19 cellular contexts compared by ENCODE assay signal in the genomic region with DNA sequence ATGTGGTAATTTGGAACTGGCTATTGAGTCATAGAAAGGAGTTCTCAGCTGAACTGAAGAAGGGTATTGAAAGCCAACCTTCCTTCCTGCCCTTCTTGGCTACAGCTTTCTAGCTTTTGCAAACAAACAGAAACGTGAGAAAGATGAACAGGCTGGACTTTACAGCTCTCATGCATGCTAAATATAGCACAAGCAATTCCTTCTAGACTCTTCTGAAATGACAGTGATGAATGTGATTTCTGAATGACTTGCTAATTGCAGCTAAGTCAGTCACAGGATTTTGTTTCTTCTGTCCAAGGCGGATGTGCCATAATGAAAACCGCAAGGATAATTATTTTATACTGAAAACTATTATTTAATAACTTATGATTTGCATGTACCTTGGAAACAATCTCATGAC. TPM values are rescaled to one million over a fixed set of nuclear protein-coding genes. Genes with fewer than 3 reads are reported as not detected.
DNase-seq lines count a peak whose midpoint lies in the region; ATAC-seq lines count a peak whose summit lies in the region.
"Had no signal": no experiment of that assay in that cellular context is flagged by ENCODE, and none has a peak within 500 bp of the region (broad histone marks: within the 10 kb centered on the region; RNA-seq: fewer than 3 reads in every experiment).

No MANE protein-coding gene starts in this region.

- no peak overlapping the region for H4K91ac ChIP-seq in mesenchymal stem cell (ENCODE audit: low read length)

- H3K9me3 ChIP-seq in mesenchymal stem cell (ENCODE audit: control insufficient read depth, low read length) = no peaks in the 10 kb centered on the region
- H3K9me3 ChIP-seq: tibial artery had no signal

- no peak overlapping the region for H2AK5ac ChIP-seq in mesenchymal stem cell (ENCODE audit: low read length, severe bottlenecking)

- no CpG with 5 or more reads among the region's 3 CpGs for WGBS in mesenchymal stem cell

- no peak overlapping the region for H3K9ac ChIP-seq in mesenchymal stem cell (ENCODE audit: low read length)

- no peak overlapping the region for H2BK15ac ChIP-seq in mesenchymal stem cell (ENCODE audit: low read depth, poor library complexity, severe bottlenecking)

- no peak overlapping the region for H3K14ac ChIP-seq in mesenchymal stem cell (ENCODE audit: low read length in 2 of 2)

- no peak overlapping the region for H4K8ac ChIP-seq in mesenchymal stem cell (ENCODE audit: low read length)

- H2AFZ ChIP-seq in mesenchymal stem cell (ENCODE audit: low read depth, low read length) = no peak overlapping the region

- H3K4ac ChIP-seq in mesenchymal stem cell (ENCODE audit: low read depth in 1 of 2, low read length in 2 of 2) = no peak overlapping the region

- no peaks in the 10 kb centered on the region for H3K27me3 ChIP-seq in mesenchymal stem cell (ENCODE audit: control insufficient read depth in 1 of 2, insufficient read depth in 1 of 2, low read length in 2 of 2)
- H3K27me3 ChIP-seq: tibial artery had no signal

- ATAC-seq in GM21723 (IDR thresholded peaks at IDR 0.05; ENCODE audit: unreplicated experiment) = no peak
- ATAC-seq: esophagus mucosa had no signal

- no peak overlapping the region for H2BK12ac ChIP-seq in mesenchymal stem cell (ENCODE audit: low read length in 2 of 2)

- H3K4me3 ChIP-seq in mesenchymal stem cell (ENCODE audit: insufficient read depth in 1 of 2, low read depth in 1 of 2, low read length in 2 of 2) = no peak overlapping the region
- H3K4me3 ChIP-seq: skin epidermis, tibial artery had no signal

- H3K79me1 ChIP-seq in mesenchymal stem cell (replicated peaks; ENCODE audit: low read length, poor library complexity, severe bottlenecking) = no peaks in the 10 kb centered on the region

- H3K27ac ChIP-seq in mesenchymal stem cell (ENCODE audit: low read length, poor library complexity, severe bottlenecking) = no peak overlapping the region
- H3K27ac ChIP-seq: 22Rv1, skin epidermis, tibial artery had no signal

- no peak overlapping the region for H2BK120ac ChIP-seq in mesenchymal stem cell (ENCODE audit: low read depth, low read length)

- H3K23ac ChIP-seq in mesenchymal stem cell (ENCODE audit: low read length in 2 of 2) = no peak overlapping the region

- H3K4me1 ChIP-seq in mesenchymal stem cell (ENCODE audit: control insufficient read depth, insufficient read depth, low read depth, low read length) = no peaks in the 10 kb centered on the region
- H3K4me1 ChIP-seq: tibial artery had no signal

- H2BK5ac ChIP-seq in mesenchymal stem cell (ENCODE audit: low read depth, low read length, poor library complexity, severe bottlenecking) = no peak overlapping the region

- no peak overlapping the region for H3K4me2 ChIP-seq in mesenchymal stem cell (ENCODE audit: low read length, poor library complexity, severe bottlenecking)

- H3K36me3 ChIP-seq in mesenchymal stem cell (ENCODE audit: control insufficient read depth in 1 of 2, insufficient read depth in 2 of 2, low read depth in 1 of 2, low read length in 2 of 2) = no peaks in the 10 kb centered on the region
- H3K36me3 ChIP-seq: tibial artery had no signal

- DNase-seq in DMS 273 (lab: John Stamatoyannopoulos, UW; ENCODE audit: unreplicated experiment) (peak; percentile 9), DMS 273 treated with DMSO at 0.1 percent for 48 hours (lab: John Stamatoyannopoulos, UW) (no peak), HT1080 (ENCODE audit: low read depth) (peak; percentile 34), RPMI7951 (ENCODE audit: low read depth) (peak; percentile 1), mesenchymal stem cell (peak; percentile 64), NCI-H2029 (lab: John Stamatoyannopoulos, UW) (no peak), EL (no peak)
- DNase-seq: activated CD8-positive, alpha-beta memory T cell treated with anti-CD3 and anti-CD28 coated beads, Interleukin-2, amount 50 U/mL, for 4 hours; activated naive CD4-positive, alpha-beta T cell treated with Interleukin-2 at 50 U/mL for 16 hours; hippocampal formation; kidney glomerular epithelial cell; NCI-H2171; T1000; tibial artery had no signal

- H3K18ac ChIP-seq in mesenchymal stem cell (ENCODE audit: low read depth in 1 of 2, low read length in 2 of 2) = no peak overlapping the region

RNA-seq across cellular contexts. Expression of gene BCHE, which starts 36.3 kb away (rescaled TPM):
- total RNA-seq in HT1080 (2014; rRNA removed; shearing (Covaris generic)) = 0.03 TPM in 1 of 2 replicates, not detected in the other
- not detected in 2 replicates for polyA plus RNA-seq in HT1080 (2015; cell fraction: cytosol; rRNA removed)
- polyA plus RNA-seq in HT1080 (2015; cell fraction: nucleus; rRNA removed) = 0.13 and 0.19 TPM in 2 replicates
- total RNA-seq in RPMI7951 (2014; rRNA removed; shearing (Covaris generic)) = 5.8 and 9.5 TPM in 2 replicates
- polyA plus RNA-seq in mesenchymal stem cell (2013, experiment 1 of 2) = 10.4 TPM
- polyA plus RNA-seq in mesenchymal stem cell (2013, experiment 2 of 2) = 12.9 TPM
- total RNA-seq: OCI-LY7 had no signal

Comparison
In these comparisons a context has a peak if more than half of its experiments do, and no peak if none do; other contexts are left out.
1. DNase-seq: peak in DMS 273 (single experiment), HT1080 (single experiment), RPMI7951 (single experiment) and mesenchymal stem cell (single experiment); none in DMS 273 treated with DMSO at 0.1 percent for 48 hours (single experiment), NCI-H2029 (single experiment) and EL (single experiment).